In the genomic region with DNA sequence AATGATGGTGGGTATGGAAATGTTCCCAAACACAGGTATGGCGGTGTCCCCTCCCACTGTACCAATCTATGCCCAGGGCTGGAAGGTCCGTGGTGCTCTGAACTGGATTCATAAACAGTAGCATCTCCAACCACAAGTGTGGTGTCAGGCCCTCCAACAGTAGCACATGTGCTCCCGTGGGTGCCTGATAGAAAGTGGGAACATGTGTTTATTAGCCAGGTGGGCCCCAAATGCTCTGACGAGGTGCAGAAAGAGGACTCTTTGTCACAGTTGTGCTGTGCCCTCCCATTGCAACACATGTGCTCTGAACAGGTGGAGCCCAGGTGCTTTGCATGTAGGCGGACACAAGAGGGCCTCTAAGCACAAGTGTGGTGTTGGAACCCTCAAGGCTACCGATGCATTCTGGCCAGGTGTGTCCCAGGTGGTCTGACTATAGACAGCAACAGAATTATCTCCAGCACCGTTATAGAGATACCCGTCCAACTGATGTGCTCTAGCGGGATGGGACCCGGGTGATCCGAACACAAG, we compare ENCODE assay signal across 18 cellular contexts.
DNase-seq lines count a peak whose midpoint lies in the region; ATAC-seq, FAIRE-seq and TF ChIP-seq lines count a peak whose summit lies in the region.
"Had no signal": no experiment of that assay in that cellular context is flagged by ENCODE, and none has a peak within 500 bp of the region (broad histone marks: within the 10 kb centered on the region; RNA-seq: fewer than 3 reads in every experiment).

No MANE protein-coding gene starts in this region.

- no peak overlapping the region for H3K18ac ChIP-seq in H9 (ENCODE audit: insufficient read length, low read depth, low read length)

- H3K27me3 ChIP-seq in Caco-2 (replicated peaks; ENCODE audit: control insufficient read depth, insufficient read depth, low read length) (no peaks in the 10 kb centered on the region), H9 (ENCODE audit: insufficient read depth, low read length) (no peaks in the 10 kb centered on the region)
- H3K27me3 ChIP-seq: BLaER1 treated with 17β-estradiol and CSF1 and Interleukin-3, amounts not matched to agents 10 nM and 100 nM; pancreas; spleen; vagina had no signal

- H3K9me3 ChIP-seq in Caco-2: no peaks in the 10 kb centered on the region; the same call in 1 of the 2 replicates
- H3K9me3 ChIP-seq in H9 (ENCODE audit: control insufficient read depth, low read depth, low read length): no peaks in the 10 kb centered on the region
- H3K9me3 ChIP-seq: pancreas, vagina had no signal

- POLR2A ChIA-PET in Caco-2 (lab: Charles Lee): no interaction called here

- H3K36me3 Mint-ChIP-seq in Caco-2 (ENCODE audit: insufficient read depth, unreplicated experiment): no peaks in the 10 kb centered on the region
- H3K36me3 Mint-ChIP-seq in H9 (ENCODE audit: insufficient read depth in 1 of 3, low read depth in 3 of 3): no peaks in the 10 kb centered on the region

- H3K27ac Mint-ChIP-seq in Caco-2 (ENCODE audit: unreplicated experiment) (no peak overlapping the region), H9 (no peak overlapping the region)

- H3K4me3 Mint-ChIP-seq in Caco-2 (ENCODE audit: unreplicated experiment) (no peak overlapping the region), H9 (no peak overlapping the region)

- ATAC-seq in SK-N-SH treated with all-trans-retinoic acid at 6 μM for 48 hours: no peak
- ATAC-seq: left colon; stimulated activated naive CD8-positive, alpha-beta T cell treated with anti-CD3 and anti-CD28 coated beads, Interleukin-15, Interleukin-2, amounts not matched to agents 100 U/mL and 50 U/mL, for 24 hours had no signal

- no peak overlapping the region for H4K5ac ChIP-seq in H9 (ENCODE audit: insufficient read length, low read depth, low read length)

- H4K8ac ChIP-seq in H9 (replicated peaks; ENCODE audit: insufficient read length, low read depth, low read length): no peak overlapping the region

- no peak overlapping the region for H3K14ac ChIP-seq in H9 (ENCODE audit: insufficient read depth, low read length)

- no peaks in the 10 kb centered on the region for H3K79me1 ChIP-seq in H9 (ENCODE audit: insufficient read depth, low read depth, low read length, poor library complexity, severe bottlenecking)

- intact Hi-C loops in Caco-2 (cut with micrococcal nuclease; ENCODE audit: unreplicated experiment): loop anchor here (1.0 to 5.0 kb wide), 2 partner anchors 76 to 122 kb away; partner anchors contain the start of gene ZNF30

- no peak for TF ChIP-seq POLR2A in GM12891 (IDR thresholded peaks at IDR 0.05; ENCODE audit: low read depth, low read length)

- no peaks in the 10 kb centered on the region for H3K4me1 Mint-ChIP-seq in Caco-2 (ENCODE audit: low read depth, unreplicated experiment)
- H3K4me1 Mint-ChIP-seq in H9: peaks cover 4% of the 10 kb centered on the region in 2 experiments

- H3K9ac ChIP-seq in H9 (ENCODE audit: extremely low read depth, insufficient read length, low read length): no peak overlapping the region
- H3K9ac ChIP-seq: BLaER1 treated with 17β-estradiol and CSF1 and Interleukin-3, amounts not matched to agents 10 nM and 100 nM had no signal

- H3K9me3 Mint-ChIP-seq in Caco-2 (ENCODE audit: unreplicated experiment): peaks cover 20% of the 10 kb centered on the region
- H3K9me3 Mint-ChIP-seq in H9: peaks cover 0 to under 1% of the 10 kb centered on the region in 2 experiments; a peak in 1 of 5 replicates

- DNase-seq in Caco-2 (peak; percentile 62 to 67), H9 (peak; percentile 67), RPMI8226 (peak; percentile 17), left kidney (ENCODE audit: low read depth, low spot score) (peak; percentile 14), GM12891 (ENCODE audit: insufficient read length, low spot score) (no peak), NOMO-1 (lab: John Stamatoyannopoulos, UW; ENCODE audit: unreplicated experiment in 2 of 2) (no peak)
- DNase-seq: activated CD4-positive, CD25-positive, alpha-beta regulatory T cell treated with anti-CD3 and anti-CD28 coated beads, Interleukin-2, amount 50 U/mL, for 72 hours; activated naive CD4-positive, alpha-beta T cell treated with Interleukin-2 at 50 U/mL for 16 hours; hippocampal formation; left colon; NCI-H2081 treated with DMSO at 0.1 percent for 48 hours; pancreas; spleen; stimulated activated naive CD8-positive, alpha-beta T cell treated with anti-CD3 and anti-CD28 coated beads, Interleukin-15, Interleukin-2, amounts not matched to agents 100 U/mL and 50 U/mL, for 24 hours had no signal

- no peak overlapping the region for H3K56ac ChIP-seq in H9 (ENCODE audit: insufficient read length, low read depth, low read length)

- CTCF ChIA-PET in Caco-2 (lab: Charles Lee): no interaction called here

- H3K27me3 Mint-ChIP-seq in Caco-2 (ENCODE audit: insufficient read depth, unreplicated experiment): peaks cover 13% of the 10 kb centered on the region
- peaks cover 7% of the 10 kb centered on the region for H3K27me3 Mint-ChIP-seq in H9 (ENCODE audit: low read depth)

- no peaks in the 10 kb centered on the region for H3K36me3 ChIP-seq in Caco-2 (ENCODE audit: control insufficient read depth, insufficient read depth, low read length)
- H3K36me3 ChIP-seq: pancreas, vagina had no signal

- no peak overlapping the region for H2AK5ac ChIP-seq in H9 (ENCODE audit: insufficient read length, low read length)

- H2BK120ac ChIP-seq in H9 (ENCODE audit: low read depth, low read length, poor library complexity, severe bottlenecking): no peak overlapping the region

- WGBS in H9 (ENCODE audit: extremely low coverage, insufficient read length, low lambda C conversion rate): no CpG with 5 or more reads among the region's 11 CpGs

- no peak overlapping the region for H3K27ac ChIP-seq in H9 (ENCODE audit: insufficient read length, low read depth, low read length)
- H3K27ac ChIP-seq: BLaER1 treated with 17β-estradiol and CSF1 and Interleukin-3, amounts not matched to agents 10 nM and 100 nM; HL-60; pancreas; spleen; vagina had no signal

- no peak overlapping the region for H2BK15ac ChIP-seq in H9 (ENCODE audit: low read depth, low read length)

- no peak overlapping the region for H3K4ac ChIP-seq in H9 (ENCODE audit: low read depth, low read length)

- no TSS peak for BruUV-seq in Caco-2 (replicated peaks; lab: Mats Ljungman, UMichigan)

- no peak overlapping the region for H3K23ac ChIP-seq in H9 (ENCODE audit: insufficient read length, low read depth, low read length)

- H3K23me2 ChIP-seq in H9 (ENCODE audit: insufficient read length, low read depth, low read length, poor library complexity, severe bottlenecking): no peaks in the 10 kb centered on the region

- H4K20me1 ChIP-seq in H9 (ENCODE audit: control insufficient read depth, insufficient read depth, insufficient read length): no peaks in the 10 kb centered on the region
- H4K20me1 ChIP-seq: BLaER1 treated with 17β-estradiol and CSF1 and Interleukin-3, amounts not matched to agents 10 nM and 100 nM had no signal

- no peak overlapping the region for H3K4me2 ChIP-seq in H9 (ENCODE audit: insufficient read depth, insufficient read length, low read length)
- H3K4me2 ChIP-seq: BLaER1 treated with 17β-estradiol and CSF1 and Interleukin-3, amounts not matched to agents 10 nM and 100 nM had no signal

- TF ChIP-seq CTCF in Caco-2 (IDR thresholded peaks at IDR 0.05; ENCODE audit: insufficient read depth in 1 of 2, low read depth in 1 of 2, low read length in 1 of 2, severe bottlenecking in 1 of 2, unreplicated experiment in 1 of 2): peak; percentile 39 to 53
- peak; percentile 59 for TF ChIP-seq CTCF in H9 (conservative IDR thresholded peaks at IDR 0.05)

- no peaks in the 10 kb centered on the region for H3K79me2 ChIP-seq in H9 (ENCODE audit: insufficient read depth, low read length)

- no peak for FAIRE-seq in GM12891 (lab: Jason Lieb, UNC)
- FAIRE-seq: pancreas had no signal

- H3K4me3 ChIP-seq in Caco-2 (ENCODE audit: low read depth, low read length): no peak overlapping the region
- H3K4me3 ChIP-seq: BLaER1 treated with 17β-estradiol and CSF1 and Interleukin-3, amounts not matched to agents 10 nM and 100 nM; pancreas; spleen; vagina had no signal

- H2BK12ac ChIP-seq in H9 (ENCODE audit: insufficient read length, low read depth, low read length): no peak overlapping the region

- no peak overlapping the region for H2BK20ac ChIP-seq in H9 (ENCODE audit: low read depth, low read length, poor library complexity, severe bottlenecking)

- no peak overlapping the region for H2AFZ ChIP-seq in H9 (ENCODE audit: low read length)

- H3K4me1 ChIP-seq in Caco-2 (no peaks in the 10 kb centered on the region), H9 (ENCODE audit: insufficient read depth, low read length) (no peaks in the 10 kb centered on the region)
- H3K4me1 ChIP-seq: pancreas, spleen, vagina had no signal

- no peak overlapping the region for H2BK5ac ChIP-seq in H9 (ENCODE audit: insufficient read length, low read length)

- no peak overlapping the region for H4K91ac ChIP-seq in H9 (ENCODE audit: insufficient read length, low read depth, low read length)

- H3T11ph ChIP-seq in H9 (ENCODE audit: low read length): no peak overlapping the region

TF ChIP-seq in GM12891, 5 proteins besides CTCF, POLR2A, EP300 and RAD21:
- no peak for TF ChIP-seq TAF1 (IDR thresholded peaks at IDR 0.05; ENCODE audit: low read depth, low read length)
- TF ChIP-seq POU2F2 (IDR thresholded peaks at IDR 0.05; ENCODE audit: low read depth, low read length): no peak
- TF ChIP-seq PAX5 (IDR thresholded peaks at IDR 0.05; ENCODE audit: insufficient read depth, low read length, severe bottlenecking): no peak
- no peak for TF ChIP-seq SPI1 (IDR thresholded peaks at IDR 0.05; ENCODE audit: low read depth, low read length)
- no peak for TF ChIP-seq POLR2AphosphoS5 (IDR thresholded peaks at IDR 0.05; ENCODE audit: low read depth, low read length)
TF ChIP-seq in GM12891: peak in this region for 0.

TF ChIP-seq in SK-N-SH treated with all-trans-retinoic acid at 6 μM for 48 hours, 23 proteins besides CTCF, POLR2A, EP300 and RAD21 (continues in another document):
- no peak for TF ChIP-seq TOX (CRISPR knock-in tag; IDR thresholded peaks at IDR 0.05; ENCODE audit: borderline replicate concordance)
- no peak for TF ChIP-seq GLIS3 (CRISPR knock-in tag; IDR thresholded peaks at IDR 0.05)
- TF ChIP-seq CREB5 (CRISPR knock-in tag; IDR thresholded peaks at IDR 0.05; ENCODE audit: low read depth): no peak
- no peak for TF ChIP-seq ESRRG (CRISPR knock-in tag; IDR thresholded peaks at IDR 0.05)
- TF ChIP-seq PPARA (CRISPR knock-in tag; IDR thresholded peaks at IDR 0.05; ENCODE audit: borderline replicate concordance): no peak
- TF ChIP-seq ZNF8 (CRISPR knock-in tag; IDR thresholded peaks at IDR 0.05): no peak
- no peak for TF ChIP-seq ZC3H10 (CRISPR knock-in tag; IDR thresholded peaks at IDR 0.05)

Comparison
In these comparisons a context has a peak if more than half of its experiments do, and no peak if none do; other contexts are left out.
1. DNase-seq: peak in Caco-2 (2 of 2), H9 (single experiment), RPMI8226 (single experiment) and left kidney (single experiment); none in GM12891 (single experiment) and NOMO-1 (0 of 2).